12 cellular contexts compared by ENCODE assay signal in genomic region chr16:8859913-8860881, GRCh38. TPM values are rescaled to one million over a fixed set of nuclear protein-coding genes. Genes with fewer than 3 reads are reported as not detected.
DNase-seq lines count a peak whose midpoint lies in the region; ATAC-seq and TF ChIP-seq lines count a peak whose summit lies in the region.
"Had no signal": no experiment of that assay in that cellular context is flagged by ENCODE, and none has a peak within 500 bp of the region (broad histone marks: within the 10 kb centered on the region; RNA-seq: fewer than 3 reads in every experiment).

No MANE protein-coding gene starts in this region.

- TF ChIP-seq CTCF in Caco-2 (IDR thresholded peaks at IDR 0.05; ENCODE audit: insufficient read depth in 1 of 2, low read depth in 1 of 2, low read length in 1 of 2, severe bottlenecking in 1 of 2, unreplicated experiment in 1 of 2): no peak
- TF ChIP-seq CTCF in foreskin fibroblast (IDR thresholded peaks at IDR 0.05; ENCODE audit: low read depth, low read length): no peak
- TF ChIP-seq CTCF in progenitor cell of endocrine pancreas (IDR thresholded peaks at IDR 0.05; ENCODE audit: unreplicated experiment): no peak

- peak overlapping the region; percentile 53 for H3K4me3 Mint-ChIP-seq in Caco-2 (ENCODE audit: unreplicated experiment)
- H3K4me3 Mint-ChIP-seq in progenitor cell of endocrine pancreas (ENCODE audit: low read depth): no peak overlapping the region
- H3K4me3 Mint-ChIP-seq in T-helper 2 cell treated with Interferon-gamma antibody and Interleukin-4, amounts not matched to agents 5 μg/mL and 100 μg/mL, for 36 hours: no peak overlapping the region

- CTCF ChIA-PET in Caco-2 (lab: Charles Lee): interaction anchor here (0.5 to 1.2 kb wide), 3 partner anchors 8 to 687 kb away, joined by 3 to 7 read pairs (median 3); partner anchors contain the start of gene CARHSP1

- BruUV-seq in Caco-2 (replicated peaks; lab: Mats Ljungman, UMichigan): no TSS peak

- intact Hi-C loops in Caco-2 (cut with micrococcal nuclease; ENCODE audit: unreplicated experiment): loop anchor here (5.0 kb wide), 1 partner anchor 183 kb away; no protein-coding TSS in a partner anchor

- H3K4me3 ChIP-seq in Caco-2 (ENCODE audit: low read depth, low read length): no peak overlapping the region
- no peak overlapping the region for H3K4me3 ChIP-seq in foreskin fibroblast (ENCODE audit: low read depth in 1 of 2, low read length in 2 of 2)

- H3K4me1 Mint-ChIP-seq in Caco-2 (ENCODE audit: low read depth, unreplicated experiment) (peaks cover 17% of the 10 kb centered on the region), progenitor cell of endocrine pancreas (ENCODE audit: low read depth) (peaks cover 30% of the 10 kb centered on the region)
- peaks cover 12% of the 10 kb centered on the region for H3K4me1 Mint-ChIP-seq in T-helper 2 cell treated with Interferon-gamma antibody and Interleukin-4, amounts not matched to agents 5 μg/mL and 100 μg/mL, for 36 hours (ENCODE audit: low read depth)

- ATAC-seq in GM19023 (IDR thresholded peaks at IDR 0.05; ENCODE audit: unreplicated experiment) (no peak), HG03432 (IDR thresholded peaks at IDR 0.05; ENCODE audit: unreplicated experiment) (no peak)
- ATAC-seq: HCT116 had no signal

- H3K36me3 ChIP-seq in Caco-2 (ENCODE audit: control insufficient read depth, insufficient read depth, low read length): 0 out of 2 replicates have a peak, but pooled peaks cover 3% of the 10 kb centered on the region

- no peaks in the 10 kb centered on the region for H3K27me3 ChIP-seq in Caco-2 (replicated peaks; ENCODE audit: control insufficient read depth, insufficient read depth, low read length)

- H3K9me3 ChIP-seq in Caco-2: no peaks in the 10 kb centered on the region

- H3K4me1 ChIP-seq in Caco-2: peaks cover 51% of the 10 kb centered on the region

- POLR2A ChIA-PET in Caco-2 (lab: Charles Lee): interaction anchor here (0.6 to 1.4 kb wide), 2 partner anchors 9 to 103 kb away, joined by 7 to 13 read pairs; partner anchors contain the start of genes CARHSP1 and USP7

- no peaks in the 10 kb centered on the region for H3K27me3 Mint-ChIP-seq in Caco-2 (ENCODE audit: insufficient read depth, unreplicated experiment)
- no peaks in the 10 kb centered on the region for H3K27me3 Mint-ChIP-seq in progenitor cell of endocrine pancreas
- no peaks in the 10 kb centered on the region for H3K27me3 Mint-ChIP-seq in T-helper 2 cell treated with Interferon-gamma antibody and Interleukin-4, amounts not matched to agents 5 μg/mL and 100 μg/mL, for 36 hours (ENCODE audit: low read depth)
- H3K27me3 Mint-ChIP-seq: naive B cell had no signal

- peak; percentile 76 to 78 for DNase-seq in Caco-2
- DNase-seq in amniotic epithelial cell (ENCODE audit: low read depth): peak; percentile 86
- peak; percentile 50 to 77 for DNase-seq in foreskin fibroblast
- no peak for DNase-seq in progenitor cell of endocrine pancreas (ENCODE audit: low spot score, unreplicated experiment)
- no peak for DNase-seq in germinal center (ENCODE audit: low spot score)
- no peak for DNase-seq in T-helper 2 cell treated with Interferon-gamma antibody and Interleukin-4, amounts not matched to agents 5 μg/mL and 100 μg/mL, for 36 hours (ENCODE audit: low spot score)
- DNase-seq: naive B cell, NCI-H345, SW 1271 had no signal

- H3K9me3 Mint-ChIP-seq in Caco-2 (ENCODE audit: unreplicated experiment): no peaks in the 10 kb centered on the region
- H3K9me3 Mint-ChIP-seq in progenitor cell of endocrine pancreas (ENCODE audit: low read depth): no peaks in the 10 kb centered on the region
- H3K9me3 Mint-ChIP-seq in T-helper 2 cell treated with Interferon-gamma antibody and Interleukin-4, amounts not matched to agents 5 μg/mL and 100 μg/mL, for 36 hours: no peaks in the 10 kb centered on the region
- H3K9me3 Mint-ChIP-seq: naive B cell had no signal

- H3K27ac Mint-ChIP-seq in Caco-2 (ENCODE audit: unreplicated experiment) (peak overlapping the region; percentile 85), progenitor cell of endocrine pancreas (peak overlapping the region; percentile 64)
- no peak overlapping the region for H3K27ac Mint-ChIP-seq in T-helper 2 cell treated with Interferon-gamma antibody and Interleukin-4, amounts not matched to agents 5 μg/mL and 100 μg/mL, for 36 hours

- peaks cover 92% of the 10 kb centered on the region for H3K36me3 Mint-ChIP-seq in Caco-2 (ENCODE audit: insufficient read depth, unreplicated experiment)
- H3K36me3 Mint-ChIP-seq in progenitor cell of endocrine pancreas (ENCODE audit: insufficient read depth): peaks cover 7% of the 10 kb centered on the region
- peaks cover 37% of the 10 kb centered on the region for H3K36me3 Mint-ChIP-seq in T-helper 2 cell treated with Interferon-gamma antibody and Interleukin-4, amounts not matched to agents 5 μg/mL and 100 μg/mL, for 36 hours (ENCODE audit: low read depth)

RNA-seq across cellular contexts. Expression of gene CARHSP1, which starts 8.6 kb away (rescaled TPM):
- total RNA-seq in Caco-2 (2022): 103 and 105 TPM in 2 replicates
- 117 and 122 TPM in 2 replicates for total RNA-seq in progenitor cell of endocrine pancreas

RNA-seq across cellular contexts. Expression of gene LITAFD, which starts 22.0 kb away (rescaled TPM):
- not detected in 2 replicates for total RNA-seq in Caco-2 (2022)
- total RNA-seq in progenitor cell of endocrine pancreas: not detected in 2 replicates

Comparison
In these comparisons a context has a peak if more than half of its experiments do, and no peak if none do; other contexts are left out.
1. DNase-seq: peak in Caco-2 (2 of 2), amniotic epithelial cell (single experiment) and foreskin fibroblast (2 of 2); none in progenitor cell of endocrine pancreas (single experiment), germinal center (single experiment) and T-helper 2 cell treated with Interferon-gamma antibody and Interleukin-4, amounts not matched to agents 5 μg/mL and 100 μg/mL, for 36 hours (single experiment).